ENCODE assay signal across 20 cellular contexts in the genomic region with DNA sequence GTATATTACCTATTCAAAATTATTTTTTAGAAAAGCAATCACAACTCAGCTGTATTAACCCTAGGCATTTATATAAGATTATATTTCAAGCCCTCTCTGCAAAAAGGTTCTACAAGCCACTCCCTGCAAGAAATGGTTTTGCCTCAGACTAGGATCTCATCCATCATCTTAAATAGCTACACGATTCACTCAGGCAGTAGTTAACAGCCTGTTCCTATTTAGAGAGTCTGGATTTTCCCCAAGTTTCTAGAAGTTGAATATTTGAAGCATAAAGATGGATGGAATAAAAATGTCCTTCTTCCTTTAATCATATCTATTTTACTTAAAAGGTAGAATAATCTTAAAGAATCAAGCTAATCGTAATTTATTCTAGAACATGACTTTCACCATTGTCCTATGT.
"Had no signal": no experiment of that assay in that cellular context is flagged by ENCODE, and none has a peak within 500 bp of the region (broad histone marks: within the 10 kb centered on the region; RNA-seq: fewer than 3 reads in every experiment).

No MANE protein-coding gene starts in this region.

- DNase-seq: KBM-7, MV-4-11, NCI-H1048, NCI-H1105, NCI-H1417, NCI-H1436 treated with DMSO at 0.1 percent for 48 hours, NCI-H1694, NCI-H187 treated with DMSO at 0.1 percent for 48 hours, NCI-H2081, NCI-H2171, NCI-H226, NCI-H446, NCI-H510A, NCI-H524 treated with DMSO at 0.1 percent for 48 hours, NCI-H69, NCI-H774, SHP77 treated with DMSO at 0.1 percent for 48 hours, SJCRH30 had no signal

- H3K36me3 ChIP-seq: SJCRH30 had no signal

- H3K4me3 ChIP-seq: SJCRH30 had no signal

- H3K27ac ChIP-seq: RWPE1, SJCRH30 had no signal

- H3K4me1 ChIP-seq: SJCRH30 had no signal

- H3K9me3 ChIP-seq: SJCRH30 had no signal

- ATAC-seq: SK-N-SH treated with all-trans-retinoic acid at 6 μM for 48 hours had no signal

- H3K27me3 ChIP-seq: SJCRH30 had no signal
